In the genomic region with DNA sequence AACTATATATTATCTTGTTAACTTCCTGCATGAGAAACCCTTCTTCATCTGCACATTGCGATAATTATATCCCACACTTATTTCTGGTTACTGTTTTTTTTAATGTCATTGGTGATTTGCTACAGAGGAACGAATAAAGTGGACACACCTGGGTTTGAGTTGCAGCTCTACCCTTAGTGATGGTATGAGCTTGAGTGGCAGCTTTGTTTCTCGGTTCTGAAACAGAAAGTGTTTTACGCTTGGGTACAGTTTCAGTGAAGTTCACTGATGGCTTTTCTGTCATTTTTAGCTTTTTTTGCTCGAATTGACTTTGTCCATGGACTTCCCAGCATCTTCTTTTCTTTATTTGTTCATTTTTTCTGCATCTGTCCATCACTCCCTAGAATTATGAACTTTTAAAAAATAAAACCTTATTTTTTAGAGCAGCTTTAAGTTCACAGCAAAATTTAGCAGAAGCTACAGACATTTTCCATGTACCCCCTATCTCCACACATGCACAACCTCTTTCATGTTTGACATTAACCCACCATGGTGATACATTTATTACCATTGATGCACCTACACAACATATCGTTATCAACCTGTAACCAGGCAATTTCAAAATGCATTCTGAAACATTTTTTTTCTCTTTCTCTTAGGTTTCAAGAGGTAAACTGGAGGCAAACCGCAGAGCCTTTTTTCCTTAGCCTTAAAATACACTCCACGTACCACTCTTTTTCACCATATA, we compare ENCODE assay signal across 12 cellular contexts.
A peak's percentile ranks its signal among the peaks of the same experiment; 100 is the strongest.
DNase-seq lines count a peak whose midpoint lies in the region; ATAC-seq, FAIRE-seq and TF ChIP-seq lines count a peak whose summit lies in the region.
"Had no signal": no experiment of that assay in that cellular context is flagged by ENCODE, and none has a peak within 500 bp of the region (broad histone marks: within the 10 kb centered on the region; RNA-seq: fewer than 3 reads in every experiment).

No MANE protein-coding gene starts in this region.

- ATAC-seq in GM19452 (IDR thresholded peaks at IDR 0.05; ENCODE audit: unreplicated experiment) (peak; percentile 77), HG02763 (IDR thresholded peaks at IDR 0.05; ENCODE audit: unreplicated experiment) (peak; percentile 92), HG03571 (IDR thresholded peaks at IDR 0.05; ENCODE audit: unreplicated experiment) (peak; percentile 93)

- no peak for TF ChIP-seq POLR2A in GM12891 (IDR thresholded peaks at IDR 0.05; ENCODE audit: low read depth, low read length)

- no peak for DNase-seq in GM12891 (ENCODE audit: insufficient read length, low spot score)
- no peak for DNase-seq in iPS-NIHi7 (ENCODE audit: extremely low spot score)
- DNase-seq in DMS53 treated with DMSO at 0.1 percent for 48 hours (lab: John Stamatoyannopoulos, UW; ENCODE audit: unreplicated experiment), result no peak
- no peak for DNase-seq in NCI-H1694 (lab: John Stamatoyannopoulos, UW)
- no peak for DNase-seq in activated effector memory CD4-positive, alpha-beta T cell treated with Interleukin-2 at 50 U/mL for 16 hours
- DNase-seq: DMS53, H9, NCI-H187, uterus had no signal

- FAIRE-seq in GM12891 (lab: Jason Lieb, UNC), result peak; percentile 80

TF ChIP-seq in GM12891, 5 proteins besides CTCF, POLR2A, EP300 and RAD21:
- no peak for TF ChIP-seq PAX5 (IDR thresholded peaks at IDR 0.05; ENCODE audit: insufficient read depth, low read length, severe bottlenecking)
- TF ChIP-seq POU2F2 (IDR thresholded peaks at IDR 0.05; ENCODE audit: low read depth, low read length), result no peak
